In the genomic region with DNA sequence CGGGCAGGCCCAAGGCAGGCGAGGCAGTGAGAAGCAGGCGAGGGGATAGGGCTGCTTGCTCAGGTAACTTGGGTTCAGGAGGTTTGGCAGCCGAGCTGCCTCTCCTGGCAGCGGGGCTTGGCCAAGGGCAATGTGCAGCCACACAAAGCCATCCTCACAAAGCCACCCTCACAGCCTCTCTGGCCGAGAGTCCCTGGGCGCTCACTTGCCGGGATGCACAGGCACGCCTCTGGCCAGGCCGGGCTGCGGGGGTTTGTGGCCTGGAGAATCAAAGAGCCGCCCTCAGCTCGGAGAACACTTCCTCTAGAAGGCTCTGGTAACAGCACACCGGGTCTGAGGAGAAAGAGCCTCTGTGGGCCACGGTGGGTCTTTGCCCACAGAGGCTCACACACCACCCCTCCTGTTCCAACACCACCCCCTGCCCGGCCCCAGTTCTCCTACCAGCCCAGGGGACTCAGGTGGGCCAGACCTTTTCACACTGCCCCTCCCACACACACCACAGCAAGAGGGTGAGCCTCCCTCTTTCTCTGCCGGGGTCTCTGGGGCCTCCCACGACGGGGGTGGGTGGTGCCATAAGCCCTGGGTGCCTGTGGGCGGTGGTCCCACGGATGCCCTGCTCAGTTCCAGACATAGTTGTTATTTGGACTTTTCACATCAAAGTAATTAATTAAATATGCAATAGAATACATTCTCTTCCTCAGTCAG, we compare ENCODE assay signal across 17 cellular contexts.
DNase-seq lines count a peak whose midpoint lies in the region; TF ChIP-seq lines count a peak whose summit lies in the region.
"Had no signal": no experiment of that assay in that cellular context is flagged by ENCODE, and none has a peak within 500 bp of the region (broad histone marks: within the 10 kb centered on the region; RNA-seq: fewer than 3 reads in every experiment).

No MANE protein-coding gene starts in this region.

- H2BK15ac ChIP-seq in mesendoderm (replicated peaks; ENCODE audit: low read depth) = no peak overlapping the region

- TF ChIP-seq POLR2A in thyroid gland (IDR thresholded peaks at IDR 0.05) = no peak

- no peak overlapping the region for H4K5ac ChIP-seq in mesendoderm (ENCODE audit: low read length)

- H3K18ac ChIP-seq in mesendoderm (ENCODE audit: low read length) = peak overlapping the region; percentile 1

- intact Hi-C loops in mammary epithelial cell (cut with micrococcal nuclease) (loop anchor here (2.0 to 5.0 kb wide), 3 partner anchors 35 to 183 kb away; no protein-coding TSS in a partner anchor), thyroid gland (cut with DNase I) (no loop called here)

- H3K4me3 ChIP-seq in OCI-LY3 (ENCODE audit: low read length) = no peak overlapping the region
- H3K4me3 ChIP-seq in mammary epithelial cell (replicated peaks in 1 of 3; ENCODE audit: insufficient read depth in 1 of 3, low read depth in 2 of 3, low read length in 3 of 3) = peak overlapping the region; percentile 15 to 48 (median 36)
- H3K4me3 ChIP-seq in mesendoderm (ENCODE audit: low read length) = no peak overlapping the region
- no peak overlapping the region for H3K4me3 ChIP-seq in thyroid gland (replicated peaks in 1 of 3)

- H3K36me3 ChIP-seq in OCI-LY3 (replicated peaks; ENCODE audit: low read depth, low read length) = no peaks in the 10 kb centered on the region
- H3K36me3 ChIP-seq in mammary epithelial cell (ENCODE audit: insufficient read depth, low read length) = no peaks in the 10 kb centered on the region
- H3K36me3 ChIP-seq in mesendoderm (ENCODE audit: control insufficient read depth, insufficient read depth, low read length) = no peaks in the 10 kb centered on the region
- no peaks in the 10 kb centered on the region for H3K36me3 ChIP-seq in thyroid gland

- CTCF ChIA-PET in mammary epithelial cell (lab: Charles Lee; ENCODE audit: low non-redundant PET) = no interaction called here

- H3K79me1 ChIP-seq in mesendoderm (ENCODE audit: low read length) = no peaks in the 10 kb centered on the region

- no peaks in the 10 kb centered on the region for H3K27me3 ChIP-seq in OCI-LY3 (ENCODE audit: low read depth, low read length)
- no peaks in the 10 kb centered on the region for H3K27me3 ChIP-seq in mammary epithelial cell (ENCODE audit: insufficient read depth, low read length)
- H3K27me3 ChIP-seq in mesendoderm (ENCODE audit: insufficient read depth, low read length, poor library complexity) = no peaks in the 10 kb centered on the region
- H3K27me3 ChIP-seq in thyroid gland = no peaks in the 10 kb centered on the region

- no peak overlapping the region for H3K23ac ChIP-seq in mesendoderm (ENCODE audit: low read length)

- H2AK5ac ChIP-seq in mesendoderm (ENCODE audit: low read length) = no peak overlapping the region

- H4K20me1 ChIP-seq in OCI-LY3 (ENCODE audit: insufficient read depth, low read length) = no peaks in the 10 kb centered on the region
- no peaks in the 10 kb centered on the region for H4K20me1 ChIP-seq in mammary epithelial cell (ENCODE audit: insufficient read depth, low read length)

- dilution Hi-C loops in mammary epithelial cell (cut with HindIII; ENCODE audit: low sequenced_read_pairs) = loop anchor here (5.0 to 10.0 kb wide), 3 partner anchors 55 to 183 kb away; no protein-coding TSS in a partner anchor

- peak overlapping the region; percentile 57 for H3K56ac ChIP-seq in mesendoderm (ENCODE audit: low read length)

- H3K9ac ChIP-seq in OCI-LY3 (ENCODE audit: low read length) (no peak overlapping the region; the same call in 1 of the 2 replicates), mammary epithelial cell (ENCODE audit: insufficient read depth, low read length) (peak overlapping the region; percentile 73), mesendoderm (ENCODE audit: low read length) (no peak overlapping the region)

- peak overlapping the region; percentile 46; the same call in 1 of the 2 replicates for H3K27ac ChIP-seq in OCI-LY3 (ENCODE audit: low read length)
- H3K27ac ChIP-seq in mammary epithelial cell (ENCODE audit: insufficient read depth, low read depth, low read length) = peak overlapping the region; percentile 78
- no peak overlapping the region for H3K27ac ChIP-seq in mesendoderm (ENCODE audit: low read depth, low read length)
- peak overlapping the region in 1 of 3 donors; percentile 6 for H3K27ac ChIP-seq in thyroid gland

- DNase-seq in mammary epithelial cell (peak; percentile 39), mesendoderm (no peak), thyroid gland (peak; percentile 67 to 72), NCI-H2029 treated with DMSO at 0.1 percent for 48 hours (lab: John Stamatoyannopoulos, UW) (no peak), pons (ENCODE audit: low spot score) (no peak)
- no peak for DNase-seq in stimulated activated CD8-positive, alpha-beta memory T cell treated with anti-CD3 and anti-CD28 coated beads, Interleukin-4, amount 100 ng/mL, for 48 hours
- DNase-seq: activated CD4-positive, alpha-beta T cell treated with anti-CD3 and anti-CD28 coated beads for 4 hours; activated T-cell treated with anti-CD3 and anti-CD28 coated beads, Interleukin-2, amount 50 U/mL, for 72 hours; amniotic stem cell; CD8-positive, alpha-beta memory T cell; dermis blood vessel endothelial cell; H9; NCI-H1048; right cardiac atrium; SIG-M5; stimulated activated CD4-positive, alpha-beta T cell treated with anti-CD3 and anti-CD28 coated beads, Interleukin-4, amount 100 ng/mL, for 24 hours had no signal

- no TSS peak for BruUV-seq in mammary epithelial cell (replicated peaks; lab: Mats Ljungman, UMichigan)

- no peak for TF ChIP-seq CTCF in OCI-LY3 (IDR thresholded peaks at IDR 0.05; ENCODE audit: low read depth, low read length)
- TF ChIP-seq CTCF in mammary epithelial cell (conservative IDR thresholded peaks at IDR 0.05 in 1 of 2, IDR thresholded peaks at IDR 0.05 in 1 of 2; ENCODE audit: extremely low read depth in 1 of 2, insufficient read depth in 1 of 2, low read depth in 1 of 2, low read length in 2 of 2) = no peak
- TF ChIP-seq CTCF in thyroid gland (IDR thresholded peaks at IDR 0.05) = no peak

- H2BK120ac ChIP-seq in mesendoderm (ENCODE audit: low read depth, low read length) = no peak overlapping the region

- H2AFZ ChIP-seq in OCI-LY3 (ENCODE audit: low read depth, low read length) (no peak overlapping the region), mammary epithelial cell (ENCODE audit: low read depth, low read length) (peak overlapping the region; percentile 49)

- H3K4me2 ChIP-seq in OCI-LY3 (ENCODE audit: low read length) = no peak overlapping the region
- H3K4me2 ChIP-seq in mammary epithelial cell (ENCODE audit: insufficient read depth, low read depth, low read length) = peak overlapping the region; percentile 83
- no peak overlapping the region for H3K4me2 ChIP-seq in mesendoderm (ENCODE audit: low read length)

- H4K8ac ChIP-seq in mesendoderm (ENCODE audit: low read depth, low read length) = no peak overlapping the region

- 35% methylated on average over 15 of the region's 21 CpGs for WGBS in mammary epithelial cell (ENCODE audit: low coverage, missing lambda C conversion rate)
- no CpG with 5 or more reads among the region's 21 CpGs for WGBS in mesendoderm (ENCODE audit: extremely low coverage, insufficient coverage, low lambda C conversion rate)
- 65 to 71% methylated on average over 7 to 8 of the region's 21 CpGs for WGBS in thyroid gland, 2 donors

- H3K79me2 ChIP-seq in OCI-LY3 (ENCODE audit: low read length) (no peaks in the 10 kb centered on the region), mammary epithelial cell (ENCODE audit: insufficient read depth, low read length) (peaks cover 37% of the 10 kb centered on the region), mesendoderm (ENCODE audit: control insufficient read depth, insufficient read depth, low read length) (no peaks in the 10 kb centered on the region)

- no peak overlapping the region for H2BK5ac ChIP-seq in mesendoderm (ENCODE audit: low read length)

- no peak overlapping the region for H3K4ac ChIP-seq in mesendoderm (ENCODE audit: low read depth, low read length)

- in situ Hi-C loops in mammary epithelial cell (cut with MboI; ENCODE audit: low sequenced_read_pairs in 2 of 2) = no loop called here

- no peaks in the 10 kb centered on the region for H3K9me3 ChIP-seq in OCI-LY3 (ENCODE audit: insufficient read depth, low read length)
- H3K9me3 ChIP-seq in mammary epithelial cell (replicated peaks; ENCODE audit: insufficient read depth, low read length) = no peaks in the 10 kb centered on the region
- no peaks in the 10 kb centered on the region for H3K9me3 ChIP-seq in thyroid gland

- H3K4me1 ChIP-seq in OCI-LY3 (ENCODE audit: low read length) = peaks cover 19% of the 10 kb centered on the region
- H3K4me1 ChIP-seq in mammary epithelial cell (ENCODE audit: insufficient read depth, low read length) = peaks cover 47% of the 10 kb centered on the region
- peaks cover 7% of the 10 kb centered on the region for H3K4me1 ChIP-seq in mesendoderm (ENCODE audit: control insufficient read depth, low read depth, low read length)
- peaks cover 15 to 21% of the 10 kb centered on the region in 2 donors for H3K4me1 ChIP-seq in thyroid gland

Comparison
In these comparisons a context has a peak if more than half of its experiments do, and no peak if none do; other contexts are left out.
1. H3K4me3 ChIP-seq: peak in mammary epithelial cell (3 of 3); none in OCI-LY3 (single experiment), mesendoderm (single experiment) and thyroid gland (0 of 3).
2. DNase-seq: peak in mammary epithelial cell (single experiment) and thyroid gland (2 of 2); none in mesendoderm (single experiment), stimulated activated CD8-positive, alpha-beta memory T cell treated with anti-CD3 and anti-CD28 coated beads, Interleukin-4, amount 100 ng/mL, for 48 hours (single experiment), NCI-H2029 treated with DMSO at 0.1 percent for 48 hours (single experiment) and pons (single experiment).